In the genomic region with DNA sequence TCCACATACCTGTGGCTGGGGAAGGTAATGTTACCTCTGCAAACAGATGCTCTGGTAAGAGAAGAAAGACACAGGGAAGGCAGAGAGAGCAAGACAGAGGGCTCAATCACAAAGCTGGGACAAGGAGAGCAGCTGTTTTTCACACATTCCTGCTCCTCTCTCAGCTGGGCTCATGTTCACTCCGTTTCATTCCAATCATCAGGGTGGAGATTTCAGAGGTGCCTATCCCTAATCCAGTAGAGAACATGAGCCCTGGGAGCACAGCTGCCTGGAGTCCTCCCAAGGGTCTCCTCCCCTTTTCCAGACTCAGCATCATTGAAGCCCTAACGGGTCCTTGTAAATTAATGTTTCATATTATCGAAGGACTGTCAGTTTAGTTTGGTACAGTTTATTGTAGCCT, we compare ENCODE assay signal across 20 cellular contexts. TPM values are rescaled to one million over a fixed set of nuclear protein-coding genes. Genes with fewer than 3 reads are reported as not detected.
A peak's percentile ranks its signal among the peaks of the same experiment; 100 is the strongest.
DNase-seq lines count a peak whose midpoint lies in the region; FAIRE-seq and TF ChIP-seq lines count a peak whose summit lies in the region.
"Had no signal": no experiment of that assay in that cellular context is flagged by ENCODE, and none has a peak within 500 bp of the region (broad histone marks: within the 10 kb centered on the region; RNA-seq: fewer than 3 reads in every experiment).

No MANE protein-coding gene starts in this region.

- H3K18ac ChIP-seq in trophoblast cell (ENCODE audit: low read length), result no peak overlapping the region

- H4K12ac ChIP-seq in trophoblast cell (ENCODE audit: low read depth, low read length), result no peak overlapping the region

- CTCF ChIA-PET in Calu3 (lab: Charles Lee), result interaction anchor here (1.0 kb wide), 1 partner anchor 143 kb away, joined by 3 read pairs; no protein-coding TSS in a partner anchor

- H3K27me3 Mint-ChIP-seq in Calu3 (ENCODE audit: unreplicated experiment) (no peaks in the 10 kb centered on the region), astrocyte (ENCODE audit: low read depth, unreplicated experiment) (no peaks in the 10 kb centered on the region)
- H3K27me3 Mint-ChIP-seq: CD4-positive, alpha-beta T cell had no signal

- H4K20me1 ChIP-seq in astrocyte (ENCODE audit: insufficient read depth, low read length), result peaks cover 23% of the 10 kb centered on the region

- WGBS in trophoblast cell (ENCODE audit: extremely low coverage, insufficient coverage, insufficient read length), result no CpG with 5 or more reads among the region's 3 CpGs
- WGBS in ovary, 3 donors, result 87 to 91% (median 89%) methylated on average over 3 of the region's 3 CpGs

- peak overlapping the region; percentile 43 for H2BK12ac ChIP-seq in trophoblast cell (ENCODE audit: low read length)

- H3K4me3 Mint-ChIP-seq in Calu3 (ENCODE audit: low read depth, unreplicated experiment), result no peak overlapping the region
- no peak overlapping the region for H3K4me3 Mint-ChIP-seq in astrocyte (ENCODE audit: unreplicated experiment)
- H3K4me3 Mint-ChIP-seq: CD4-positive, alpha-beta T cell had no signal

- H3K36me3 Mint-ChIP-seq in Calu3 (ENCODE audit: insufficient read depth, unreplicated experiment) (peaks cover 36% of the 10 kb centered on the region), astrocyte (ENCODE audit: low read depth, unreplicated experiment) (peaks cover 19% of the 10 kb centered on the region)

- no peak overlapping the region for H2BK120ac ChIP-seq in trophoblast cell (ENCODE audit: insufficient read depth, low read length, poor library complexity)

- H2AFZ ChIP-seq in astrocyte (ENCODE audit: low read depth, low read length), result no peak overlapping the region
- no peak overlapping the region for H2AFZ ChIP-seq in trophoblast cell (ENCODE audit: insufficient read depth, low read length, poor library complexity)
- H2AFZ ChIP-seq: GM23248 had no signal

- TF ChIP-seq CTCF in Calu3 (IDR thresholded peaks at IDR 0.05; ENCODE audit: unreplicated experiment) (no peak), astrocyte (IDR thresholded peaks at IDR 0.05; ENCODE audit: insufficient read depth, low read depth, low read length) (no peak), ovary (IDR thresholded peaks at IDR 0.05) (no peak)

- H4K8ac ChIP-seq in trophoblast cell (ENCODE audit: low read depth, low read length), result no peak overlapping the region

- peaks cover 26% of the 10 kb centered on the region for H3K36me3 ChIP-seq in astrocyte (ENCODE audit: insufficient read depth, low read length)
- peaks cover 2% of the 10 kb centered on the region in 2 experiments for H3K36me3 ChIP-seq in trophoblast cell (ENCODE audit: control insufficient read depth in 1 of 2, insufficient read depth in 2 of 2, low read length in 2 of 2)
- H3K36me3 ChIP-seq in ovary, result no peaks in the 10 kb centered on the region

- H2BK5ac ChIP-seq in trophoblast cell (ENCODE audit: low read depth, low read length, poor library complexity), result peak overlapping the region; percentile 35

- peak overlapping the region; percentile 60 for H3K27ac Mint-ChIP-seq in Calu3 (ENCODE audit: unreplicated experiment)
- H3K27ac Mint-ChIP-seq in astrocyte (ENCODE audit: unreplicated experiment), result peak overlapping the region; percentile 3
- H3K27ac Mint-ChIP-seq: CD4-positive, alpha-beta T cell had no signal

- H4K91ac ChIP-seq in trophoblast cell (ENCODE audit: low read depth, low read length), result no peak overlapping the region

- no TSS peak for BruUV-seq in Calu3 (replicated peaks; lab: Mats Ljungman, UMichigan)

- peak overlapping the region; percentile 47 for H2AK5ac ChIP-seq in trophoblast cell (ENCODE audit: low read length)

- peaks cover 17% of the 10 kb centered on the region for H3K79me2 ChIP-seq in astrocyte (ENCODE audit: insufficient read depth, low read length)
- H3K79me2 ChIP-seq in trophoblast cell (ENCODE audit: control insufficient read depth, insufficient read depth, low read length, poor library complexity), result no peaks in the 10 kb centered on the region

- intact Hi-C loops in Calu3 (cut with micrococcal nuclease; ENCODE audit: unreplicated experiment), result no loop called here
- intact Hi-C loops in ovary (cut with DNase I), result no loop called here

- no peak for TF ChIP-seq EP300 in ovary (IDR thresholded peaks at IDR 0.05)

- H3K27me3 ChIP-seq in astrocyte (ENCODE audit: insufficient read depth, low read length) (no peaks in the 10 kb centered on the region), trophoblast cell (ENCODE audit: insufficient read depth, low read length) (no peaks in the 10 kb centered on the region), ovary (no peaks in the 10 kb centered on the region)

- peaks cover 10% of the 10 kb centered on the region for H3K79me1 ChIP-seq in trophoblast cell (ENCODE audit: low read length)

- FAIRE-seq in astrocyte (lab: Jason Lieb, UNC), result no peak
- FAIRE-seq: A204.1, GM12878, H54 had no signal

- H3K9me3 ChIP-seq in astrocyte (ENCODE audit: insufficient read depth, low read depth, low read length), result no peaks in the 10 kb centered on the region
- H3K9me3 ChIP-seq in trophoblast cell (ENCODE audit: insufficient read depth, low read depth, low read length), result no peaks in the 10 kb centered on the region
- H3K9me3 ChIP-seq in ovary, result no peaks in the 10 kb centered on the region

- H3K9me3 Mint-ChIP-seq in Calu3 (ENCODE audit: low read depth, unreplicated experiment) (no peaks in the 10 kb centered on the region), astrocyte (ENCODE audit: unreplicated experiment) (no peaks in the 10 kb centered on the region)
- H3K9me3 Mint-ChIP-seq: CD4-positive, alpha-beta T cell had no signal

- H3K27ac ChIP-seq in astrocyte (ENCODE audit: low read depth, low read length), result no peak overlapping the region
- no peak overlapping the region for H3K27ac ChIP-seq in trophoblast cell (ENCODE audit: low read depth, low read length)
- no peak overlapping the region for H3K27ac ChIP-seq in ovary
- H3K27ac ChIP-seq: C4-2B, GM23248 had no signal

- no peak for TF ChIP-seq POLR2A in ovary (IDR thresholded peaks at IDR 0.05)

- H3K4me3 ChIP-seq in astrocyte (ENCODE audit: insufficient read depth, low read depth, low read length) (no peak overlapping the region), trophoblast cell (ENCODE audit: low read depth, low read length) (no peak overlapping the region), ovary (no peak overlapping the region)
- H3K4me3 ChIP-seq: GM12878, GM23248 had no signal

- H3K4me1 Mint-ChIP-seq in Calu3 (ENCODE audit: low read depth, unreplicated experiment) (peaks cover 25% of the 10 kb centered on the region), astrocyte (ENCODE audit: low read depth, unreplicated experiment) (peaks cover 48% of the 10 kb centered on the region)

- H3K4ac ChIP-seq in trophoblast cell (ENCODE audit: low read depth, low read length), result no peak overlapping the region

- no peak overlapping the region for H3K9ac ChIP-seq in astrocyte (ENCODE audit: low read length)
- H3K9ac ChIP-seq in trophoblast cell (ENCODE audit: low read length), result no peak overlapping the region
- H3K9ac ChIP-seq: GM23248 had no signal

- H3K4me2 ChIP-seq in astrocyte (ENCODE audit: low read length), result no peak overlapping the region
- no peak overlapping the region for H3K4me2 ChIP-seq in trophoblast cell (ENCODE audit: low read length)

- no peak overlapping the region for H3K23ac ChIP-seq in trophoblast cell (ENCODE audit: low read length)

- peaks cover 29% of the 10 kb centered on the region for H3K4me1 ChIP-seq in astrocyte (ENCODE audit: insufficient read depth, low read length)
- peaks cover 7 to 11% of the 10 kb centered on the region in 2 experiments for H3K4me1 ChIP-seq in trophoblast cell (ENCODE audit: control insufficient read depth in 1 of 2, insufficient read depth in 2 of 2, low read length in 2 of 2)
- H3K4me1 ChIP-seq in ovary (ENCODE audit: insufficient read depth), result peaks cover 2% of the 10 kb centered on the region

- DNase-seq in Calu3, result no peak
- peak; percentile 92 for DNase-seq in NCI-H2171 (lab: John Stamatoyannopoulos, UW)
- no peak for DNase-seq in astrocyte (ENCODE audit: low read depth)
- DNase-seq in trophoblast cell, result no peak
- no peak for DNase-seq in NCI-H2081 treated with DMSO at 0.1 percent for 48 hours (lab: John Stamatoyannopoulos, UW)
- no peak for DNase-seq in H4 (ENCODE audit: low spot score)
- DNase-seq in ovary, result no peak
- DNase-seq: ACHN; AML-193; CD4-positive, alpha-beta T cell; DMS79 treated with DMSO at 0.1 percent for 48 hours; GF-D8; GM23248; HCEC 1CT; IMR-90; KBM-7 had no signal

- no peak overlapping the region for H3K14ac ChIP-seq in trophoblast cell (ENCODE audit: low read length)

RNA-seq across cellular contexts. Expression of a gene that starts 19.4 kb away (rescaled TPM):
- 34.0 and 35.4 TPM in 2 replicates for total RNA-seq in Calu3 (2022)
- 127 and 162 TPM in 2 replicates for total RNA-seq in astrocyte
- polyA plus RNA-seq in trophoblast cell (2013), result 81.0 and 84.6 TPM in 2 replicates
- 31.6 and 44.6 TPM in 2 replicates for total RNA-seq in H4 (2014; rRNA removed; shearing (Covaris generic))
- total RNA-seq in ovary, result 100 to 1,000 TPM in 1 of 7 donors, 10 to 100 TPM in 6; 22.1 to 132 (median 36.2) TPM
- polyA plus RNA-seq in ovary, result 100 to 1,000 TPM in 1 of 2 donors, 10 to 100 TPM in 1; 49.2 to 103 TPM
